ENCODE assay signal across 1 cellular context in the genomic region with DNA sequence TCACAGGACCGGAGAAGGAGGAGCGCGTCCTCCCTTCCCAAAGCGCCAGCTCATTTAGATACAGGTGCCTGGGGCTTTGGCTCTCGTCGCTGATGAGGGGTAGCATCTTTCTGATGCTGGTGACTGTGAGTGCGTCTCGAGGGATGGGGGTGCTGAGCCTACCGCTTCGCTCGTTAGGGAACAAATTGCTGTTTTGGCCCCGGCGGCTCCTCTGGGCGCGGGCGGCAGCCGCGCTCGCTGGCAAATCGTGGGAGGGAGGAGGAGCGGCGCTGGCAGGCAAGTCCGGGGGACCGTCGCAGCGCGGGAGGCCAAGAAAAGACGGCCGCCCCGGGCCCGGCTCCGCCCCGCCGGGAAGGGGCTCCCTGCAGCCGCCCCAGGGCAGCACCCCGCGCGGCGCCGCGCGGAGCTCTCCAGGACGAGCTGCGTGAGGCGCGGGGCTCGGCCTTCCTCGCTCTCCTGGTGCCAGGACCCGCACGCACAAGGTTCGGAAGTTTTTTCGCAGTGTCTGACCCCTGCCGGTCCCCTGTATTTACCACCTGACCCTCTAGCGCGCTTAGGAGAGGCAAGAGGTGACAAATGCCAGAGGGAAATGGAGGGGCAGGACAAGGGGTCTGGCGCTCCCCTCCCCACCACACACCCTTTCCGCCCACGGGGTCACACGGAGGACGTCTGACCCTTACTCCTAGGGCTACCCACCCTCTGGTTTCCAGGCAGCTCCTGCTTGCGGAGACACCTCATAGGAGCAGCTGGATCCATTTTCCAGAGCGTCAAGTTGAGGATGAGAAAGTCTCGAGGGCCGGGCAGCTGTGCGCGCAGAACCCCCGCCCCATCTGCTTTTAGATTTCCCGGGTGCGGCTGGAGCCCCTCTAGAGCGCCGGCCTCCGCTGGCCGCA.
TF ChIP-seq lines count a peak whose summit lies in the region.

No MANE protein-coding gene starts in this region.

TF ChIP-seq in SK-N-SH, 30 proteins besides CTCF, POLR2A, EP300 and RAD21 (continued from another document):
- TF ChIP-seq, protein P1, sequence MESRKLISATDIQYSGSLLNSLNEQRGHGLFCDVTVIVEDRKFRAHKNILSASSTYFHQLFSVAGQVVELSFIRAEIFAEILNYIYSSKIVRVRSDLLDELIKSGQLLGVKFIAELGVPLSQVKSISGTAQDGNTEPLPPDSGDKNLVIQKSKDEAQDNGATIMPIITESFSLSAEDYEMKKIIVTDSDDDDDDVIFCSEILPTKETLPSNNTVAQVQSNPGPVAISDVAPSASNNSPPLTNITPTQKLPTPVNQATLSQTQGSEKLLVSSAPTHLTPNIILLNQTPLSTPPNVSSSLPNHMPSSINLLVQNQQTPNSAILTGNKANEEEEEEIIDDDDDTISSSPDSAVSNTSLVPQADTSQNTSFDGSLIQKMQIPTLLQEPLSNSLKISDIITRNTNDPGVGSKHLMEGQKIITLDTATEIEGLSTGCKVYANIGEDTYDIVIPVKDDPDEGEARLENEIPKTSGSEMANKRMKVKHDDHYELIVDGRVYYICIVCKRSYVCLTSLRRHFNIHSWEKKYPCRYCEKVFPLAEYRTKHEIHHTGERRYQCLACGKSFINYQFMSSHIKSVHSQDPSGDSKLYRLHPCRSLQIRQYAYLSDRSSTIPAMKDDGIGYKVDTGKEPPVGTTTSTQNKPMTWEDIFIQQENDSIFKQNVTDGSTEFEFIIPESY (IDR thresholded peaks at IDR 0.05; ENCODE audit: borderline replicate concordance, low read depth), result no peak
TF ChIP-seq in SK-N-SH: peak in this region for 0.
